ENCODE assay signal across 19 cellular contexts in genomic region chr12:53195516-53196420, GRCh38. TPM values are rescaled to one million over a fixed set of nuclear protein-coding genes. Genes with fewer than 3 reads are reported as not detected.
DNase-seq lines count a peak whose midpoint lies in the region; ATAC-seq and TF ChIP-seq lines count a peak whose summit lies in the region.
"Had no signal": no experiment of that assay in that cellular context is flagged by ENCODE, and none has a peak within 500 bp of the region (broad histone marks: within the 10 kb centered on the region; RNA-seq: fewer than 3 reads in every experiment).

No MANE protein-coding gene starts in this region.

- H3K4me3 ChIP-seq in GM23248: no peak overlapping the region
- H3K4me3 ChIP-seq: A549, ascending aorta, dorsolateral prefrontal cortex had no signal

- peaks cover 88% of the 10 kb centered on the region for H3K36me3 Mint-ChIP-seq in T-helper 2 cell treated with Interferon-gamma antibody and Interleukin-4, amounts not matched to agents 5 μg/mL and 100 μg/mL, for 36 hours (ENCODE audit: low read depth)
- peaks cover 93% of the 10 kb centered on the region for H3K36me3 Mint-ChIP-seq in activated CD8-positive, alpha-beta T cell treated with anti-CD3 and anti-CD28 coated beads, Interleukin-2, amount 10 ng/mL, durations not matched to agents 7 days and 5 days (ENCODE audit: low read depth)
- no peaks in the 10 kb centered on the region for H3K36me3 Mint-ChIP-seq in mesothelial cell of epicardium
- H3K36me3 Mint-ChIP-seq: type B pancreatic cell had no signal

- H3K9ac ChIP-seq in GM23248: no peak overlapping the region
- H3K9ac ChIP-seq: SK-N-SH had no signal

- no peaks in the 10 kb centered on the region for H3K27me3 ChIP-seq in GM23248 (replicated peaks; ENCODE audit: insufficient read depth)
- H3K27me3 ChIP-seq: ascending aorta had no signal

- no peaks in the 10 kb centered on the region for H4K20me1 ChIP-seq in GM23248 (ENCODE audit: insufficient read depth)

- CTCF ChIA-PET in activated CD8-positive, alpha-beta T cell treated with anti-CD3 and anti-CD28 coated beads, Interleukin-2, amount 10 ng/mL, durations not matched to agents 7 days and 5 days (lab: Charles Lee): interaction anchor here (0.9 to 4.9 kb wide), 6 partner anchors 9 to 126 kb away, joined by 3 to 18 read pairs (median 3); partner anchors contain the start of genes AAAS and ESPL1

- H3K4me1 ChIP-seq in GM23248 (ENCODE audit: insufficient read depth): no peaks in the 10 kb centered on the region; the same call in 1 of the 2 replicates

- in situ Hi-C loops in GM23248 (cut with MboI): no loop called here

- TF ChIP-seq CTCF in mesothelial cell of epicardium (IDR thresholded peaks at IDR 0.05; ENCODE audit: unreplicated experiment): no peak

- no peaks in the 10 kb centered on the region for H3K9me3 ChIP-seq in GM23248 (ENCODE audit: low read depth)
- H3K9me3 ChIP-seq: A549, ascending aorta, SK-N-SH had no signal

- ATAC-seq in activated CD8-positive, alpha-beta T cell treated with anti-CD3 and anti-CD28 coated beads, Interleukin-2, amount 10 ng/mL, durations not matched to agents 7 days and 5 days: no peak
- no peak for ATAC-seq in HG03196 (IDR thresholded peaks at IDR 0.05; ENCODE audit: unreplicated experiment)
- ATAC-seq: A549; activated T-cell treated with anti-CD3 and anti-CD28 coated beads, Interleukin-2, amount 50 U/mL, for 4 hours had no signal

- peak overlapping the region; percentile 37 for H3K27ac Mint-ChIP-seq in T-helper 2 cell treated with Interferon-gamma antibody and Interleukin-4, amounts not matched to agents 5 μg/mL and 100 μg/mL, for 36 hours
- H3K27ac Mint-ChIP-seq in activated CD8-positive, alpha-beta T cell treated with anti-CD3 and anti-CD28 coated beads, Interleukin-2, amount 10 ng/mL, durations not matched to agents 7 days and 5 days: peak overlapping the region; percentile 15
- peak overlapping the region; percentile 9 for H3K27ac Mint-ChIP-seq in mesothelial cell of epicardium
- H3K27ac Mint-ChIP-seq: type B pancreatic cell had no signal

- H3K4me2 ChIP-seq in GM23248 (ENCODE audit: unreplicated experiment): no peak overlapping the region
- H3K4me2 ChIP-seq: A549, SK-N-SH had no signal

- no peak overlapping the region for H3K27ac ChIP-seq in GM23248
- H3K27ac ChIP-seq: A549, ascending aorta, dorsolateral prefrontal cortex had no signal

- no peaks in the 10 kb centered on the region for H3K79me2 ChIP-seq in GM23248 (ENCODE audit: insufficient read depth)

- H3K27me3 Mint-ChIP-seq in T-helper 2 cell treated with Interferon-gamma antibody and Interleukin-4, amounts not matched to agents 5 μg/mL and 100 μg/mL, for 36 hours (ENCODE audit: low read depth): no peaks in the 10 kb centered on the region
- H3K27me3 Mint-ChIP-seq in activated CD8-positive, alpha-beta T cell treated with anti-CD3 and anti-CD28 coated beads, Interleukin-2, amount 10 ng/mL, durations not matched to agents 7 days and 5 days (ENCODE audit: low read depth): no peaks in the 10 kb centered on the region
- peaks cover 40% of the 10 kb centered on the region for H3K27me3 Mint-ChIP-seq in mesothelial cell of epicardium (ENCODE audit: low read depth)

- 92 to 93% methylated on average over 10 of the region's 10 CpGs for WGBS in GM23248 (ENCODE audit: low coverage in 1 of 2, low lambda C conversion rate in 2 of 2, missing lambda C conversion rate in 2 of 2), 2 experiments

- no peaks in the 10 kb centered on the region for H3K36me3 ChIP-seq in GM23248 (ENCODE audit: low read depth)

- H3F3A ChIP-seq in GM23248 (ENCODE audit: insufficient read depth): peaks cover 1% of the 10 kb centered on the region; the same call in 1 of the 2 replicates

- no peaks in the 10 kb centered on the region for H3K9me2 ChIP-seq in GM23248 (ENCODE audit: insufficient read depth)
- H3K9me2 ChIP-seq: SK-N-SH had no signal

- DNase-seq in T-helper 2 cell treated with Interferon-gamma antibody and Interleukin-4, amounts not matched to agents 5 μg/mL and 100 μg/mL, for 36 hours (ENCODE audit: low spot score): no peak
- DNase-seq in T-helper 2 cell (no peak), GM23248 (peak; percentile 40), mesothelial cell of epicardium (ENCODE audit: low spot score in 2 of 2, unreplicated experiment in 2 of 2) (no peak), midbrain (lab: John Stamatoyannopoulos, UW) (no peak)
- DNase-seq in activated CD8-positive, alpha-beta T cell treated with anti-CD3 and anti-CD28 coated beads, Interleukin-2, amount 10 ng/mL, durations not matched to agents 7 days and 5 days: no peak
- no peak for DNase-seq in stimulated activated CD8-positive, alpha-beta memory T cell treated with anti-CD3 and anti-CD28 coated beads, Interleukin-4, amount 100 ng/mL, for 48 hours
- DNase-seq: activated T-cell treated with anti-CD3 and anti-CD28 coated beads, Interleukin-2, amount 50 U/mL, for 4 hours; dorsolateral prefrontal cortex; GF-D8; KG1; NCI-H1417 treated with DMSO at 0.1 percent for 48 hours; NCI-H345; SK-N-SH; stimulated activated CD4-positive, alpha-beta T cell treated with anti-CD3 and anti-CD28 coated beads, Interleukin-4, amount 100 ng/mL, for 1 hour had no signal

- POLR2A ChIA-PET in activated CD8-positive, alpha-beta T cell treated with anti-CD3 and anti-CD28 coated beads, Interleukin-2, amount 10 ng/mL, durations not matched to agents 7 days and 5 days (lab: Charles Lee): interaction anchor here (1.1 to 7.9 kb wide), 4 partner anchors 9 to 99 kb away, joined by 3 to 57 read pairs (median 4); partner anchors contain the start of genes CSAD, PFDN5 and ZNF740

- H3K4me1 Mint-ChIP-seq in T-helper 2 cell treated with Interferon-gamma antibody and Interleukin-4, amounts not matched to agents 5 μg/mL and 100 μg/mL, for 36 hours (ENCODE audit: low read depth): peaks cover 34% of the 10 kb centered on the region
- H3K4me1 Mint-ChIP-seq in activated CD8-positive, alpha-beta T cell treated with anti-CD3 and anti-CD28 coated beads, Interleukin-2, amount 10 ng/mL, durations not matched to agents 7 days and 5 days (ENCODE audit: low read depth): peaks cover 57% of the 10 kb centered on the region
- H3K4me1 Mint-ChIP-seq in mesothelial cell of epicardium: peaks cover 3% of the 10 kb centered on the region

- H2AFZ ChIP-seq in GM23248: no peak overlapping the region

- H3K9me3 Mint-ChIP-seq in T-helper 2 cell treated with Interferon-gamma antibody and Interleukin-4, amounts not matched to agents 5 μg/mL and 100 μg/mL, for 36 hours: no peaks in the 10 kb centered on the region
- no peaks in the 10 kb centered on the region for H3K9me3 Mint-ChIP-seq in activated CD8-positive, alpha-beta T cell treated with anti-CD3 and anti-CD28 coated beads, Interleukin-2, amount 10 ng/mL, durations not matched to agents 7 days and 5 days (ENCODE audit: insufficient read depth)
- H3K9me3 Mint-ChIP-seq in mesothelial cell of epicardium: no peaks in the 10 kb centered on the region
- H3K9me3 Mint-ChIP-seq: activated T-cell treated with anti-CD3 and anti-CD28 coated beads, Interleukin-2, amount 50 U/mL, for 4 hours; type B pancreatic cell had no signal

- H3K4me3 Mint-ChIP-seq in T-helper 2 cell treated with Interferon-gamma antibody and Interleukin-4, amounts not matched to agents 5 μg/mL and 100 μg/mL, for 36 hours: peak overlapping the region; percentile 14
- H3K4me3 Mint-ChIP-seq in activated CD8-positive, alpha-beta T cell treated with anti-CD3 and anti-CD28 coated beads, Interleukin-2, amount 10 ng/mL, durations not matched to agents 7 days and 5 days: no peak overlapping the region
- H3K4me3 Mint-ChIP-seq in mesothelial cell of epicardium: no peak overlapping the region
- H3K4me3 Mint-ChIP-seq: activated T-cell treated with anti-CD3 and anti-CD28 coated beads, Interleukin-2, amount 50 U/mL, for 4 hours had no signal

RNA-seq across cellular contexts. Expression of gene ITGB7, which starts 11.3 kb away (rescaled TPM):
- 1.4 and 2.4 TPM in 2 replicates for total RNA-seq in GM23248 (2014; rRNA removed; shearing (Covaris generic))
- polyA plus RNA-seq in GM23248 (2016; fragmentation: Nextera tagmentation; extraction: Ambion mirVana): 0.84 and 1.2 TPM in 2 replicates
- 100 to 1,000 TPM; 500 to 503 TPM for total RNA-seq in activated CD8-positive, alpha-beta T cell treated with anti-CD3 and anti-CD28 coated beads, Interleukin-2, amount 10 ng/mL, durations not matched to agents 7 days and 5 days
- total RNA-seq in mesothelial cell of epicardium: 3.2 to 4.9 TPM (median 4.6 TPM) in 3 replicates

RNA-seq across cellular contexts. Expression of gene CSAD, which starts 15.0 kb away (rescaled TPM):
- total RNA-seq in GM23248 (2014; rRNA removed; shearing (Covaris generic)): 13.4 and 14.2 TPM in 2 replicates
- 6.1 and 8.6 TPM in 2 replicates for polyA plus RNA-seq in GM23248 (2016; fragmentation: Nextera tagmentation; extraction: Ambion mirVana)
- total RNA-seq in activated CD8-positive, alpha-beta T cell treated with anti-CD3 and anti-CD28 coated beads, Interleukin-2, amount 10 ng/mL, durations not matched to agents 7 days and 5 days: 10 to 100 TPM; 15.7 to 17.0 TPM
- total RNA-seq in mesothelial cell of epicardium: 120 to 129 TPM (median 125 TPM) in 3 replicates

RNA-seq across cellular contexts. Expression of gene ZNF740, which starts 15.2 kb away (rescaled TPM):
- 5.1 and 6.5 TPM in 2 replicates for total RNA-seq in GM23248 (2014; rRNA removed; shearing (Covaris generic))
- polyA plus RNA-seq in GM23248 (2016; fragmentation: Nextera tagmentation; extraction: Ambion mirVana): 2.8 and 3.9 TPM in 2 replicates
- 10 to 100 TPM; 28.2 to 31.4 TPM for total RNA-seq in activated CD8-positive, alpha-beta T cell treated with anti-CD3 and anti-CD28 coated beads, Interleukin-2, amount 10 ng/mL, durations not matched to agents 7 days and 5 days
- total RNA-seq in mesothelial cell of epicardium: 96.5 to 105 TPM (median 97.5 TPM) in 3 replicates

RNA-seq across cellular contexts. Expression of gene RARG, which starts 36.2 kb away (rescaled TPM):
- 75.3 and 76.6 TPM in 2 replicates for total RNA-seq in GM23248 (2014; rRNA removed; shearing (Covaris generic))
- polyA plus RNA-seq in GM23248 (2016; fragmentation: Nextera tagmentation; extraction: Ambion mirVana): 116 and 118 TPM in 2 replicates
- total RNA-seq in activated CD8-positive, alpha-beta T cell treated with anti-CD3 and anti-CD28 coated beads, Interleukin-2, amount 10 ng/mL, durations not matched to agents 7 days and 5 days: 10 to 100 TPM; 44.1 to 45.9 TPM
- 66.6 to 72.2 TPM (median 71.6 TPM) in 3 replicates for total RNA-seq in mesothelial cell of epicardium

Comparison
In these comparisons a context has a peak if more than half of its experiments do, and no peak if none do; other contexts are left out.
1. RNA of gene ITGB7, which starts 11.3 kb away (total RNA-seq): 500 to 503 TPM in activated CD8-positive, alpha-beta T cell treated with anti-CD3 and anti-CD28 coated beads, Interleukin-2, amount 10 ng/mL, durations not matched to agents 7 days and 5 days; 3.2 to 4.9 TPM in mesothelial cell of epicardium and 1.4 to 2.4 TPM in GM23248; every median in the first group is over 10 times any median in the second.
2. Peak in every context shown above with its lines, with median percentiles within 50 percentile points of each other: H3K27ac Mint-ChIP-seq.